Comparison of ENCODE assay signal across 19 cellular contexts in the genomic region with DNA sequence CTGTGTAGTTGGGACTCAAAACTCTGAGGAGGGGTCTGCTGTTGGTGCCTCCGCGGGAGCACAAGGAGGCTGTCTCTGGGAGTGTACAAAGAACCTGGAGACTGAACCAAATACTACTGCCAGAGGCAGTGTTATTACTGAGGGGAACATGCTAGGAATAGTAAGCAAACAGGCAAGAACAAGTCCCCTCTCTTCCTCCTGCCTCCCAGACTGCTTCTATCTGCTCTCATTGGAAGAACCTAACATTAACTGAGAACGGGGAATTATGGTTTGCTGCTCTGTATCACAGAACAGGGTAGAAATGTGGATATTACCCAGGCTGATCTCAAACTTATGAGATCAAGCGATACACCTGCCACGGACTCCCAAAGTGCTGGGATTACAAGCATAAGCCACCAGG. TPM values are rescaled to one million over a fixed set of nuclear protein-coding genes. Genes with fewer than 3 reads are reported as not detected.
DNase-seq lines count a peak whose midpoint lies in the region; ATAC-seq, FAIRE-seq and TF ChIP-seq lines count a peak whose summit lies in the region.
"Had no signal": no experiment of that assay in that cellular context is flagged by ENCODE, and none has a peak within 500 bp of the region (broad histone marks: within the 10 kb centered on the region; RNA-seq: fewer than 3 reads in every experiment).

No MANE protein-coding gene starts in this region.

- no peak for TF ChIP-seq EP300 in K562 (IDR thresholded peaks at IDR 0.05; ENCODE audit: low read length)

- H3K79me2 ChIP-seq in K562 (ENCODE audit: control insufficient read depth, insufficient read depth, low read length) (peaks cover 15% of the 10 kb centered on the region), keratinocyte (ENCODE audit: control insufficient read depth, insufficient read depth, low read length) (peaks cover under 1% of the 10 kb centered on the region)

- H3K4me1 Mint-ChIP-seq in stimulated activated effector memory CD8-positive, alpha-beta T cell treated with anti-CD3 and anti-CD28 coated beads, Interleukin-12 subunit alpha, Interleukin-12 subunit beta, amount 100 ng/mL, for 72 hours: peaks cover 7% of the 10 kb centered on the region
- peaks cover 2% of the 10 kb centered on the region for H3K4me1 Mint-ChIP-seq in CD8-positive, alpha-beta T cell (ENCODE audit: low read depth)
- H3K4me1 Mint-ChIP-seq in CD8-positive, alpha-beta memory T cell: peaks cover 4 to 9% (median 6%) of the 10 kb centered on the region in 3 donors

- FAIRE-seq in K562 (lab: Jason Lieb, UNC) (no peak), keratinocyte (lab: Jason Lieb, UNC) (peak; percentile 61)
- FAIRE-seq: D721Med, GM12891, HTR-8/SVneo had no signal

- H3K18ac ChIP-seq in IMR-90 (ENCODE audit: low read depth, low read length): no peak overlapping the region

- no peak overlapping the region for H2BK15ac ChIP-seq in IMR-90 (ENCODE audit: low read depth, low read length)

- 0 out of 2 replicates have a peak overlapping the region, but pooled peaks have one; percentile 38 for H3K23ac ChIP-seq in IMR-90 (ENCODE audit: low read depth, low read length)

- H3K79me1 ChIP-seq in IMR-90 (ENCODE audit: low read depth in 1 of 2, low read length in 2 of 2): peaks cover 0 to 9% of the 10 kb centered on the region in 2 experiments; a peak in 1 of 4 replicates

- TF ChIP-seq CTCF in IMR-90 (conservative IDR thresholded peaks at IDR 0.05; ENCODE audit: low read depth, low read length) (no peak), K562 (IDR thresholded peaks at IDR 0.05 in 2 of 3, conservative IDR thresholded peaks at IDR 0.05 in 1 of 3; ENCODE audit: insufficient read depth in 2 of 3, low read depth in 1 of 3, low read length in 3 of 3) (no peak), keratinocyte (optimal IDR thresholded peaks at IDR 0.05 in 1 of 3, IDR thresholded peaks at IDR 0.05 in 1 of 3, conservative IDR thresholded peaks at IDR 0.05 in 1 of 3; ENCODE audit: extremely low read depth in 1 of 3, insufficient read depth in 2 of 3, low read length in 3 of 3) (no peak)
- no peak for TF ChIP-seq CTCF in CD8-positive, alpha-beta T cell (IDR thresholded peaks at IDR 0.05)

- H3K9me1 ChIP-seq in IMR-90 (ENCODE audit: insufficient read depth, low read length) (0 out of 2 replicates have a peak, but pooled peaks cover 3% of the 10 kb centered on the region), K562 (ENCODE audit: control insufficient read depth, insufficient read depth, low read length) (no peaks in the 10 kb centered on the region), keratinocyte (ENCODE audit: control insufficient read depth, extremely low read depth, insufficient read depth, low read length) (no peaks in the 10 kb centered on the region)

- H3K9me3 ChIP-seq in IMR-90 (ENCODE audit: control insufficient read depth, insufficient read depth, low read length) (no peaks in the 10 kb centered on the region), K562 (replicated peaks; ENCODE audit: control insufficient read depth, insufficient read depth, low read depth, low read length) (no peaks in the 10 kb centered on the region), keratinocyte (ENCODE audit: control insufficient read depth, low read depth, low read length) (no peaks in the 10 kb centered on the region)
- no peaks in the 10 kb centered on the region for H3K9me3 ChIP-seq in CD8-positive, alpha-beta T cell (ENCODE audit: low read length)
- no peaks in the 10 kb centered on the region for H3K9me3 ChIP-seq in CD8-positive, alpha-beta memory T cell (ENCODE audit: low read length)
- H3K9me3 ChIP-seq: BLaER1 had no signal

- H3K36me3 Mint-ChIP-seq in stimulated activated effector memory CD8-positive, alpha-beta T cell treated with anti-CD3 and anti-CD28 coated beads, Interleukin-12 subunit alpha, Interleukin-12 subunit beta, amount 100 ng/mL, for 72 hours: peaks cover 6% of the 10 kb centered on the region
- H3K36me3 Mint-ChIP-seq in CD8-positive, alpha-beta T cell: no peaks in the 10 kb centered on the region
- H3K36me3 Mint-ChIP-seq in CD8-positive, alpha-beta memory T cell: peaks cover 0 to 2% (median 0%) of the 10 kb centered on the region in 3 donors

- H3K27me3 ChIP-seq in IMR-90 (ENCODE audit: control insufficient read depth, insufficient read depth, low read length) (no peaks in the 10 kb centered on the region), K562 (ENCODE audit: control insufficient read depth in 2 of 2, insufficient read depth in 2 of 2, low read length in 2 of 2) (no peaks in the 10 kb centered on the region; a peak in 1 of 5 replicates), keratinocyte (ENCODE audit: control insufficient read depth, extremely low read depth, insufficient read depth, low read length) (no peaks in the 10 kb centered on the region)
- H3K27me3 ChIP-seq in CD8-positive, alpha-beta T cell (ENCODE audit: insufficient read depth, low read length): no peaks in the 10 kb centered on the region
- no peaks in the 10 kb centered on the region for H3K27me3 ChIP-seq in CD8-positive, alpha-beta memory T cell (ENCODE audit: insufficient read depth, low read length, poor library complexity, severe bottlenecking)
- H3K27me3 ChIP-seq: BLaER1 had no signal

- POLR2A ChIA-PET in IMR-90 (lab: Charles Lee; ENCODE audit: unreplicated experiment) (no interaction called here), K562 (lab: Yijun Ruan, JAX) (interaction anchor here (0.9 kb wide), 1 partner anchor 17 kb away, joined by 3 read pairs; no protein-coding TSS in a partner anchor)
- POLR2A ChIA-PET in CD8-positive, alpha-beta T cell (lab: Charles Lee): no interaction called here
- POLR2A ChIA-PET in CD8-positive, alpha-beta memory T cell (lab: Charles Lee): no interaction called here

- BruUV-seq in IMR-90 (replicated peaks; lab: Mats Ljungman, UMichigan): no TSS peak
- BruUV-seq in K562 (replicated peaks; lab: Mats Ljungman, UMichigan): no TSS peak

- no peak for DNase-seq in IMR-90
- no peak for DNase-seq in K562 (ENCODE audit: extremely low read depth in 1 of 4, low spot score in 3 of 4)
- DNase-seq in keratinocyte (ENCODE audit: low read depth, low spot score): no peak
- DNase-seq in stimulated activated effector memory CD8-positive, alpha-beta T cell treated with anti-CD3 and anti-CD28 coated beads, Interleukin-12 subunit alpha, Interleukin-12 subunit beta, amount 100 ng/mL, for 72 hours (ENCODE audit: low spot score in 2 of 2): no peak
- DNase-seq in CD8-positive, alpha-beta T cell: no peak
- DNase-seq in CD8-positive, alpha-beta memory T cell: no peak
- DNase-seq: H7, NCI-H1417, NCI-H187, NCI-H2107, NCI-H510A, NCI-H748 treated with DMSO at 0.1 percent for 48 hours, SHP77 treated with DMSO at 0.1 percent for 48 hours had no signal

- H2BK120ac ChIP-seq in IMR-90 (ENCODE audit: low read depth, low read length): no peak overlapping the region

- H3K27me3 Mint-ChIP-seq in CD8-positive, alpha-beta T cell (ENCODE audit: low read depth): no peaks in the 10 kb centered on the region
- no peaks in the 10 kb centered on the region for H3K27me3 Mint-ChIP-seq in CD8-positive, alpha-beta memory T cell

- no peak for TF ChIP-seq RAD21 in IMR-90 (IDR thresholded peaks at IDR 0.05; ENCODE audit: low read length)
- TF ChIP-seq RAD21 in K562 (CRISPR knock-in tag; conservative IDR thresholded peaks at IDR 0.05 in 1 of 2, IDR thresholded peaks at IDR 0.05 in 1 of 2): no peak

- no peak overlapping the region for H2BK5ac ChIP-seq in IMR-90 (ENCODE audit: low read depth, low read length, poor library complexity, severe bottlenecking)

- H3K4me3 ChIP-seq in IMR-90 (ENCODE audit: insufficient read depth, low read depth, low read length) (no peak overlapping the region), K562 (no peak overlapping the region), keratinocyte (ENCODE audit: control insufficient read depth in 2 of 3, extremely low read depth in 1 of 3, insufficient read depth in 2 of 3, low read depth in 1 of 3, low read length in 3 of 3) (no peak overlapping the region)
- no peak overlapping the region for H3K4me3 ChIP-seq in CD8-positive, alpha-beta T cell (ENCODE audit: low read depth, low read length)
- no peak overlapping the region for H3K4me3 ChIP-seq in CD8-positive, alpha-beta memory T cell (ENCODE audit: low read length)
- H3K4me3 ChIP-seq: BLaER1 had no signal

- no peak for TF ChIP-seq POLR2A in IMR-90 (IDR thresholded peaks at IDR 0.05; ENCODE audit: low read depth, low read length)
- TF ChIP-seq POLR2A in K562 (conservative IDR thresholded peaks at IDR 0.05): no peak

- ATAC-seq in IMR-90 (ENCODE audit: low read depth) (no peak), K562 (no peak), HG02763 (IDR thresholded peaks at IDR 0.05; ENCODE audit: unreplicated experiment) (no peak)
- no peak for ATAC-seq in stimulated activated effector memory CD8-positive, alpha-beta T cell treated with anti-CD3 and anti-CD28 coated beads, Interleukin-12 subunit alpha, Interleukin-12 subunit beta, amount 100 ng/mL, for 72 hours
- ATAC-seq in CD8-positive, alpha-beta T cell: no peak
- ATAC-seq: SK-N-SH treated with all-trans-retinoic acid at 6 μM for 48 hours had no signal

- no peak overlapping the region for H3K4ac ChIP-seq in IMR-90 (ENCODE audit: low read depth, low read length)

- no peaks in the 10 kb centered on the region for H3K9me3 Mint-ChIP-seq in stimulated activated effector memory CD8-positive, alpha-beta T cell treated with anti-CD3 and anti-CD28 coated beads, Interleukin-12 subunit alpha, Interleukin-12 subunit beta, amount 100 ng/mL, for 72 hours
- no peaks in the 10 kb centered on the region for H3K9me3 Mint-ChIP-seq in CD8-positive, alpha-beta T cell
- H3K9me3 Mint-ChIP-seq in CD8-positive, alpha-beta memory T cell: no peaks in the 10 kb centered on the region

- no peak overlapping the region for H4K91ac ChIP-seq in IMR-90 (ENCODE audit: insufficient read depth, low read depth, low read length)

- no peaks in the 10 kb centered on the region for H4K20me1 ChIP-seq in IMR-90 (ENCODE audit: insufficient read depth, low read length)
- H4K20me1 ChIP-seq in K562 (replicated peaks; ENCODE audit: control insufficient read depth, insufficient read depth, low read length): no peaks in the 10 kb centered on the region
- no peaks in the 10 kb centered on the region for H4K20me1 ChIP-seq in keratinocyte (ENCODE audit: control insufficient read depth, extremely low read depth, insufficient read depth, low read length)
- H4K20me1 ChIP-seq: BLaER1 had no signal

- no peak overlapping the region for H2AFZ ChIP-seq in IMR-90 (replicated peaks; ENCODE audit: low read length, poor library complexity)
- peak overlapping the region; percentile 26 for H2AFZ ChIP-seq in K562 (ENCODE audit: low read depth, low read length)
- H2AFZ ChIP-seq in keratinocyte (ENCODE audit: control insufficient read depth, low read length): peak overlapping the region; percentile 19

- dilution Hi-C loops in IMR-90 (cut with HindIII; ENCODE audit: low sequenced_read_pairs, unreplicated experiment) (no loop called here), keratinocyte (cut with MboI; ENCODE audit: extremely low pct_ligation_motif_present, low sequenced_read_pairs) (no loop called here)

- H3K4me3 Mint-ChIP-seq in stimulated activated effector memory CD8-positive, alpha-beta T cell treated with anti-CD3 and anti-CD28 coated beads, Interleukin-12 subunit alpha, Interleukin-12 subunit beta, amount 100 ng/mL, for 72 hours: no peak overlapping the region
- H3K4me3 Mint-ChIP-seq in CD8-positive, alpha-beta T cell: no peak overlapping the region
- H3K4me3 Mint-ChIP-seq in CD8-positive, alpha-beta memory T cell: peak overlapping the region in 1 of 7 donors; percentile 45

- no peak overlapping the region for H3K9ac ChIP-seq in IMR-90 (ENCODE audit: low read depth, low read length)
- peak overlapping the region in 1 of 2 experiments; percentile 7; a peak in 1 of 4 replicates for H3K9ac ChIP-seq in K562 (ENCODE audit: insufficient read depth in 1 of 2, low read depth in 2 of 2, low read length in 2 of 2)
- H3K9ac ChIP-seq in keratinocyte (ENCODE audit: control insufficient read depth, extremely low read depth, insufficient read depth, low read length): no peak overlapping the region
- H3K9ac ChIP-seq: BLaER1 had no signal

- H3K4me2 ChIP-seq in IMR-90 (ENCODE audit: low read depth, low read length) (no peak overlapping the region), K562 (ENCODE audit: insufficient read depth, low read length) (no peak overlapping the region), keratinocyte (ENCODE audit: control insufficient read depth, extremely low read depth, insufficient read depth, low read depth, low read length) (peak overlapping the region; percentile 49)
- H3K4me2 ChIP-seq: BLaER1 had no signal

- H2AK5ac ChIP-seq in IMR-90 (ENCODE audit: low read depth, low read length): no peak overlapping the region

- H3K14ac ChIP-seq in IMR-90 (replicated peaks; ENCODE audit: low read depth, low read length): no peak overlapping the region

- intact Hi-C loops in IMR-90 (cut with micrococcal nuclease) (no loop called here), K562 (cut with micrococcal nuclease) (no loop called here)
- intact Hi-C loops in CD8-positive, alpha-beta T cell (cut with DNase I, micrococcal nuclease): no loop called here

- no peak overlapping the region for H4K8ac ChIP-seq in IMR-90 (ENCODE audit: low read depth in 2 of 2, low read length in 2 of 2)

- H3K56ac ChIP-seq in IMR-90 (ENCODE audit: extremely low read depth, insufficient read depth, low read length): no peak overlapping the region

- no peak overlapping the region for H2BK20ac ChIP-seq in IMR-90 (ENCODE audit: low read depth, low read length)

- no CpG with 5 or more reads among the region's 5 CpGs for WGBS in IMR-90 (ENCODE audit: extremely low coverage in 2 of 2, insufficient read length in 1 of 2), 2 experiments
- 84% methylated on average over 5 of the region's 5 CpGs for WGBS in K562 (ENCODE audit: insufficient coverage, low coverage, missing lambda C conversion rate)

- CTCF ChIA-PET in IMR-90 (lab: Yijun Ruan, JAX): no interaction called here
- CTCF ChIA-PET in K562 (lab: Yijun Ruan, JAX; ENCODE audit: low intra/inter-chr PET ratio): no interaction called here
- CTCF ChIA-PET in CD8-positive, alpha-beta T cell (lab: Charles Lee): interaction anchor here (0.6 kb wide), 1 partner anchor 123 kb away, joined by 3 read pairs; no protein-coding TSS in a partner anchor
- CTCF ChIA-PET in CD8-positive, alpha-beta memory T cell (lab: Charles Lee): no interaction called here

- H3K4me1 ChIP-seq in IMR-90 (ENCODE audit: control insufficient read depth, insufficient read depth, low read length) (no peaks in the 10 kb centered on the region), K562 (replicated peaks in 1 of 2; ENCODE audit: control insufficient read depth in 2 of 2, insufficient read depth in 2 of 2, low read length in 2 of 2) (peaks cover 14 to 22% of the 10 kb centered on the region in 2 experiments; a peak in 4 of 5 replicates), keratinocyte (ENCODE audit: control insufficient read depth, extremely low read depth, insufficient read depth, low read length) (peaks cover 9% of the 10 kb centered on the region)
- H3K4me1 ChIP-seq in CD8-positive, alpha-beta T cell (ENCODE audit: insufficient read depth, low read length): peaks cover 2% of the 10 kb centered on the region
- H3K4me1 ChIP-seq in CD8-positive, alpha-beta memory T cell (ENCODE audit: insufficient read depth, low read length): no peaks in the 10 kb centered on the region

- no peak overlapping the region for H4K5ac ChIP-seq in IMR-90 (ENCODE audit: low read depth, low read length)

- no peak overlapping the region for H2AK9ac ChIP-seq in IMR-90 (replicated peaks; ENCODE audit: low read depth, low read length, poor library complexity)

- no peak overlapping the region for H3K27ac ChIP-seq in IMR-90 (ENCODE audit: insufficient read depth, low read length)
- H3K27ac ChIP-seq in K562 (ENCODE audit: extremely low read depth, low read depth, low read length): no peak overlapping the region
- no peak overlapping the region for H3K27ac ChIP-seq in keratinocyte (ENCODE audit: control insufficient read depth, insufficient read depth, low read length)
- H3K27ac ChIP-seq in CD8-positive, alpha-beta T cell (ENCODE audit: low read depth, low read length): no peak overlapping the region
- H3K27ac ChIP-seq in CD8-positive, alpha-beta memory T cell (ENCODE audit: low read depth, low read length): no peak overlapping the region
- H3K27ac ChIP-seq: BLaER1 had no signal

- H3K36me3 ChIP-seq in IMR-90 (ENCODE audit: control insufficient read depth, insufficient read depth, low read length) (no peaks in the 10 kb centered on the region), K562 (ENCODE audit: control insufficient read depth, insufficient read depth, low read length) (no peaks in the 10 kb centered on the region), keratinocyte (ENCODE audit: control insufficient read depth in 2 of 2, extremely low read depth in 1 of 2, insufficient read depth in 2 of 2, low read length in 2 of 2) (no peaks in the 10 kb centered on the region)
- no peaks in the 10 kb centered on the region for H3K36me3 ChIP-seq in CD8-positive, alpha-beta T cell (ENCODE audit: insufficient read depth, low read length)
- no peaks in the 10 kb centered on the region for H3K36me3 ChIP-seq in CD8-positive, alpha-beta memory T cell (ENCODE audit: insufficient read depth, low read length)
- H3K36me3 ChIP-seq: BLaER1 had no signal

- peak overlapping the region; percentile 6 for H3K27ac Mint-ChIP-seq in stimulated activated effector memory CD8-positive, alpha-beta T cell treated with anti-CD3 and anti-CD28 coated beads, Interleukin-12 subunit alpha, Interleukin-12 subunit beta, amount 100 ng/mL, for 72 hours
- H3K27ac Mint-ChIP-seq in CD8-positive, alpha-beta T cell: no peak overlapping the region
- no peak overlapping the region for H3K27ac Mint-ChIP-seq in CD8-positive, alpha-beta memory T cell

- in situ Hi-C loops in IMR-90 (cut with MboI; ENCODE audit: low sequenced_read_pairs): no loop called here
- in situ Hi-C loops in K562 (cut with MboI): loop anchor here (25.0 kb wide), 1 partner anchor 1542 kb away; no protein-coding TSS in a partner anchor

RNA-seq across cellular contexts. Expression of a gene that starts 4.5 kb away (rescaled TPM):
- total RNA-seq in IMR-90 (2012; rRNA removed) (26.0 and 32.2 TPM in 2 replicates), K562 (2014; rRNA removed) (153 and 165 TPM in 2 replicates), K562 (2014; rRNA removed; fragmentation: Illumina TruSeq; extraction: Trizol) (153 and 195 TPM in 2 replicates), K562 (2015; rRNA removed; fragmentation: Illumina TruSeq; extraction: Trizol) (133 and 136 TPM in 2 replicates), K562 (2021) (157 and 164 TPM in 2 replicates)
- polyA plus RNA-seq in IMR-90 (2012; rRNA removed) (28.3 and 30.3 TPM in 2 replicates), K562 (2011; rRNA removed) (77.7 and 87.8 TPM in 2 replicates), K562 (2014; fragmentation: Illumina TruSeq; extraction: Trizol) (172 and 197 TPM in 2 replicates), K562 (2014; fragmentation: Nextera tagmentation; extraction: Ambion mirVana) (10 to 100 TPM; 20.7 to 30.1 TPM), K562 (2014; rRNA removed) (151 and 160 TPM in 2 replicates), keratinocyte (19.4 to 39.2 TPM (median 28.6 TPM) in 3 replicates)
- polyA plus RNA-seq in IMR-90 (2012; cell fraction: cytosol; rRNA removed): 16.3 and 17.9 TPM in 2 replicates
- 47.8 and 61.5 TPM in 2 replicates for polyA plus RNA-seq in IMR-90 (2012; cell fraction: nucleus; rRNA removed; ENCODE audit: low replicate concordance)
- total RNA-seq in K562 (2011; cell fraction: chromatin; rRNA removed; ENCODE audit: low replicate concordance): 296 and 336 TPM in 2 replicates
- total RNA-seq in K562 (2011; cell fraction: nucleolus; rRNA removed): 169 and 201 TPM in 2 replicates
- total RNA-seq in K562 (2011; cell fraction: nucleoplasm; rRNA removed): 216 and 245 TPM in 2 replicates
- 59.9 and 64.6 TPM in 2 replicates for polyA plus RNA-seq in K562 (2011; cell fraction: cytosol; rRNA removed)
- 179 and 218 TPM in 2 replicates for polyA plus RNA-seq in K562 (2011; cell fraction: nucleus; rRNA removed)
- polyA plus RNA-seq in K562 (2012): 116 and 157 TPM in 2 replicates
- polyA minus RNA-seq in K562 (2011; rRNA and poly(A)+ RNA removed): 69.2 and 78.0 TPM in 2 replicates
- polyA minus RNA-seq in K562 (2011; cell fraction: cytosol; rRNA and poly(A)+ RNA removed): 49.2 and 53.7 TPM in 2 replicates
- 57.6 and 71.6 TPM in 2 replicates for polyA minus RNA-seq in K562 (2011; cell fraction: nucleus; rRNA and poly(A)+ RNA removed)
- polyA plus RNA-seq in keratinocyte (2011; ENCODE audit: low read depth): 38.0 TPM
- polyA plus RNA-seq in keratinocyte (2011; cell fraction: cytosol; rRNA removed): 32.0 and 35.0 TPM in 2 replicates
- polyA plus RNA-seq in keratinocyte (2011; cell fraction: nucleus; rRNA removed): 32.9 and 35.2 TPM in 2 replicates
- polyA plus RNA-seq in keratinocyte (2012; ENCODE audit: low replicate concordance): 28.7 and 34.0 TPM in 2 replicates
- 11.3 to 18.4 TPM (median 18.2 TPM) in 3 replicates for polyA minus RNA-seq in keratinocyte
- 21.7 TPM for polyA minus RNA-seq in keratinocyte (2011; cell fraction: cytosol; rRNA and poly(A)+ RNA removed)
- polyA minus RNA-seq in keratinocyte (2011; cell fraction: nucleus; rRNA and poly(A)+ RNA removed): 10.3 and 15.3 TPM in 2 replicates
- 10 to 100 TPM; 24.6 to 25.4 TPM for total RNA-seq in CD8-positive, alpha-beta T cell
- 10 to 100 TPM; 46.8 to 49.9 TPM for total RNA-seq in CD8-positive, alpha-beta memory T cell
- 5.0 TPM for polyA plus RNA-seq in CD8-positive, alpha-beta memory T cell

RNA-seq across cellular contexts. Expression of a gene that starts 14.7 kb away (rescaled TPM):
- total RNA-seq in IMR-90 (2012; rRNA removed) (24.9 and 43.0 TPM in 2 replicates), K562 (2014; rRNA removed) (28.4 and 35.9 TPM in 2 replicates), K562 (2014; rRNA removed; fragmentation: Illumina TruSeq; extraction: Trizol) (68.1 and 84.1 TPM in 2 replicates), K562 (2015; rRNA removed; fragmentation: Illumina TruSeq; extraction: Trizol) (56.7 and 61.7 TPM in 2 replicates), K562 (2021) (73.7 and 77.1 TPM in 2 replicates)
- polyA plus RNA-seq in IMR-90 (2012; rRNA removed) (4.1 and 5.3 TPM in 2 replicates), K562 (2011; rRNA removed) (22.8 and 31.2 TPM in 2 replicates), K562 (2014; fragmentation: Illumina TruSeq; extraction: Trizol) (36.3 and 38.4 TPM in 2 replicates), K562 (2014; fragmentation: Nextera tagmentation; extraction: Ambion mirVana) (10 to 100 TPM; 14.9 to 25.6 TPM), K562 (2014; rRNA removed) (21.1 and 23.9 TPM in 2 replicates), keratinocyte (11.0 to 18.4 TPM (median 12.0 TPM) in 3 replicates)
- 1.5 TPM in 2 replicates for polyA plus RNA-seq in IMR-90 (2012; cell fraction: cytosol; rRNA removed)
- polyA plus RNA-seq in IMR-90 (2012; cell fraction: nucleus; rRNA removed; ENCODE audit: low replicate concordance): 2.1 and 6.2 TPM in 2 replicates
- 19.8 and 69.2 TPM in 2 replicates for total RNA-seq in K562 (2011; cell fraction: chromatin; rRNA removed; ENCODE audit: low replicate concordance)
- 11.7 and 13.8 TPM in 2 replicates for total RNA-seq in K562 (2011; cell fraction: nucleolus; rRNA removed)
- total RNA-seq in K562 (2011; cell fraction: nucleoplasm; rRNA removed): 27.0 and 42.9 TPM in 2 replicates
- 7.1 and 13.2 TPM in 2 replicates for polyA plus RNA-seq in K562 (2011; cell fraction: cytosol; rRNA removed)
- 11.2 and 12.7 TPM in 2 replicates for polyA plus RNA-seq in K562 (2011; cell fraction: nucleus; rRNA removed)
- polyA plus RNA-seq in K562 (2012): 17.7 and 32.6 TPM in 2 replicates
- polyA minus RNA-seq in K562 (2011; rRNA and poly(A)+ RNA removed): 111 and 113 TPM in 2 replicates
- 40.2 and 42.4 TPM in 2 replicates for polyA minus RNA-seq in K562 (2011; cell fraction: cytosol; rRNA and poly(A)+ RNA removed)
- 8.6 and 19.5 TPM in 2 replicates for polyA minus RNA-seq in K562 (2011; cell fraction: nucleus; rRNA and poly(A)+ RNA removed)
- 40.5 TPM for polyA plus RNA-seq in keratinocyte (2011; ENCODE audit: low read depth)
- polyA plus RNA-seq in keratinocyte (2011; cell fraction: cytosol; rRNA removed): 7.3 and 11.4 TPM in 2 replicates
- polyA plus RNA-seq in keratinocyte (2011; cell fraction: nucleus; rRNA removed): 11.7 and 15.2 TPM in 2 replicates
- 19.2 and 21.2 TPM in 2 replicates for polyA plus RNA-seq in keratinocyte (2012; ENCODE audit: low replicate concordance)
- polyA minus RNA-seq in keratinocyte: 9.0 to 42.9 TPM (median 18.4 TPM) in 3 replicates
- polyA minus RNA-seq in keratinocyte (2011; cell fraction: cytosol; rRNA and poly(A)+ RNA removed): 14.4 TPM
- polyA minus RNA-seq in keratinocyte (2011; cell fraction: nucleus; rRNA and poly(A)+ RNA removed): 14.5 and 32.3 TPM in 2 replicates
- 10 to 100 TPM; 25.4 to 25.9 TPM for total RNA-seq in CD8-positive, alpha-beta T cell
- total RNA-seq in CD8-positive, alpha-beta memory T cell: 10 to 100 TPM; 52.1 to 53.8 TPM
- 42.8 TPM for polyA plus RNA-seq in CD8-positive, alpha-beta memory T cell

RNA-seq across cellular contexts. Expression of a gene that starts 57.1 kb away (rescaled TPM):
- total RNA-seq in IMR-90 (2012; rRNA removed): 1.8 and 2.2 TPM in 2 replicates
- polyA plus RNA-seq in IMR-90 (2012; rRNA removed): 2.1 and 2.2 TPM in 2 replicates
- 2.0 TPM in 2 replicates for polyA plus RNA-seq in IMR-90 (2012; cell fraction: cytosol; rRNA removed)
- polyA plus RNA-seq in IMR-90 (2012; cell fraction: nucleus; rRNA removed; ENCODE audit: low replicate concordance): 0.61 and 0.91 TPM in 2 replicates
- 1.4 and 2.2 TPM in 2 replicates for total RNA-seq in K562 (2011; cell fraction: chromatin; rRNA removed; ENCODE audit: low replicate concordance)
- total RNA-seq in K562 (2011; cell fraction: nucleolus; rRNA removed): 1.4 and 1.5 TPM in 2 replicates
- total RNA-seq in K562 (2011; cell fraction: nucleoplasm; rRNA removed): 1.8 and 2.7 TPM in 2 replicates
- total RNA-seq in K562 (2014; rRNA removed): 5.6 and 6.2 TPM in 2 replicates
- total RNA-seq in K562 (2014; rRNA removed; fragmentation: Illumina TruSeq; extraction: Trizol): 2.9 and 3.5 TPM in 2 replicates
- 4.6 and 5.0 TPM in 2 replicates for total RNA-seq in K562 (2015; rRNA removed; fragmentation: Illumina TruSeq; extraction: Trizol)
- total RNA-seq in K562 (2021): 3.8 and 4.8 TPM in 2 replicates
- polyA plus RNA-seq in K562 (2011; rRNA removed): 3.8 and 4.6 TPM in 2 replicates
- 2.4 and 2.6 TPM in 2 replicates for polyA plus RNA-seq in K562 (2011; cell fraction: cytosol; rRNA removed)
- 0.95 and 1.3 TPM in 2 replicates for polyA plus RNA-seq in K562 (2011; cell fraction: nucleus; rRNA removed)
- polyA plus RNA-seq in K562 (2012): 4.9 and 8.8 TPM in 2 replicates
- 4.3 and 5.5 TPM in 2 replicates for polyA plus RNA-seq in K562 (2014; fragmentation: Illumina TruSeq; extraction: Trizol)
- under 1 TPM; 0.61 to 0.73 TPM for polyA plus RNA-seq in K562 (2014; fragmentation: Nextera tagmentation; extraction: Ambion mirVana)
- 5.8 and 5.9 TPM in 2 replicates for polyA plus RNA-seq in K562 (2014; rRNA removed)
- 1.7 and 2.4 TPM in 2 replicates for polyA minus RNA-seq in K562 (2011; rRNA and poly(A)+ RNA removed)
- 1.5 and 1.8 TPM in 2 replicates for polyA minus RNA-seq in K562 (2011; cell fraction: cytosol; rRNA and poly(A)+ RNA removed)
- polyA minus RNA-seq in K562 (2011; cell fraction: nucleus; rRNA and poly(A)+ RNA removed): 0.54 and 0.89 TPM in 2 replicates
- polyA plus RNA-seq in keratinocyte: 2.1 to 3.6 TPM (median 3.2 TPM) in 3 replicates
- polyA plus RNA-seq in keratinocyte (2011; ENCODE audit: low read depth): 0.79 TPM
- 3.3 TPM in 2 replicates for polyA plus RNA-seq in keratinocyte (2011; cell fraction: cytosol; rRNA removed)
- polyA plus RNA-seq in keratinocyte (2011; cell fraction: nucleus; rRNA removed): 2.0 TPM in 2 replicates
- polyA plus RNA-seq in keratinocyte (2012; ENCODE audit: low replicate concordance): 1.4 and 3.8 TPM in 2 replicates
- 1.1 to 1.7 TPM (median 1.3 TPM) in 3 replicates for polyA minus RNA-seq in keratinocyte
- 1.5 TPM for polyA minus RNA-seq in keratinocyte (2011; cell fraction: cytosol; rRNA and poly(A)+ RNA removed)
- polyA minus RNA-seq in keratinocyte (2011; cell fraction: nucleus; rRNA and poly(A)+ RNA removed): 0.53 and 0.70 TPM in 2 replicates
- total RNA-seq in CD8-positive, alpha-beta T cell: 1 to 10 TPM; 3.4 to 3.6 TPM
- 10 to 100 TPM; 26.9 to 27.6 TPM for total RNA-seq in CD8-positive, alpha-beta memory T cell
- polyA plus RNA-seq in CD8-positive, alpha-beta memory T cell: 8.4 TPM
